In genomic region chr9:112162644-112163413, GRCh38 we compare ENCODE assay signal across 1 cellular context.
TF ChIP-seq lines count a peak whose summit lies in the region.

No MANE protein-coding gene starts in this region.

TF ChIP-seq in SK-N-SH treated with all-trans-retinoic acid at 6 μM for 48 hours, 23 proteins besides CTCF, POLR2A, EP300 and RAD21 (continued from another document):
- TF ChIP-seq TSHZ2 (CRISPR knock-in tag; IDR thresholded peaks at IDR 0.05) = no peak
- TF ChIP-seq TOX (CRISPR knock-in tag; IDR thresholded peaks at IDR 0.05; ENCODE audit: borderline replicate concordance) = no peak
- TF ChIP-seq ZC3H10 (CRISPR knock-in tag; IDR thresholded peaks at IDR 0.05) = no peak
- TF ChIP-seq RARB (CRISPR knock-in tag; IDR thresholded peaks at IDR 0.05) = no peak
- no peak for TF ChIP-seq ESRRG (CRISPR knock-in tag; IDR thresholded peaks at IDR 0.05)
